ENCODE assay signal across 12 cellular contexts in the genomic region with DNA sequence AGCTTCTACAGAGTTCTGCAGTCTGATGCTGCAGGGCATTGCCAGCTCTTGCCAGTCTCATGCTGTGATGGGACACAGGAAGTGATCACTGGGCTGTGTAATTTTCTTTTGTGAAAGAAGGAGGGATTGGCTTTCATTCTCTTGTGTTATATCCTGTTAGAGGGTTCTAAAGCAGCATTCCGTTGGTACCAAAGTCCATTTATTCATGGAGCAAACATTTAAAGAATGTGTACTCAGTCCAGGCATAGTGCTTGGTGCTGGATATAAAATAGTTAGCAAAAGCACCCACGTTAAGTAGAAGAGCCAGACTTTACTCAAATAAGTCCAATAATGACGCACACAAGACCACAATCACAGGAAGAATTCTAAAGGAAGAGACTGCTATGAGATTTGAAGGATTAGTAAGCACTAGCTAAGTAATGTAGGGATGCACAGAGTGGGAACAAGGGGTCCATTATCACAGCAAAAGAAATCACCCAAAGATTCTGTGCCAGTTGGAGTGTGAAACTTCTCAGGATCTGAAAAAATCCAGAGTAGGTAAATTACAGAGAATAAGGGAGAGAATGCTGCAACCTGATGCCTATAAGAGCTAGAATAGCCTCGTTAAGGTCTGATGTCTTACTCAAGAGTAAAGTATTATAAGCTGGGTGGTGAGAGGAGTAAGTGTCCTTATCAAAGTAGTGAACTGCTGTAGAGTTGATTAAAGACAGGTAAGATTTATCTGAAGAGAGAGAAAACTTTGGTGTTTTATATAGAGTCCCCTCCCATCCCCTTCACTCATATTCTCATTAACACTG.
A peak's percentile ranks its signal among the peaks of the same experiment; 100 is the strongest.
DNase-seq lines count a peak whose midpoint lies in the region; ATAC-seq and TF ChIP-seq lines count a peak whose summit lies in the region.
"Had no signal": no experiment of that assay in that cellular context is flagged by ENCODE, and none has a peak within 500 bp of the region (broad histone marks: within the 10 kb centered on the region; RNA-seq: fewer than 3 reads in every experiment).

No MANE protein-coding gene starts in this region.

- no peak overlapping the region for H2AFZ ChIP-seq in osteoblast (ENCODE audit: low read length)

- H3K27ac ChIP-seq in epithelial cell of prostate, result peak overlapping the region; percentile 96
- H3K27ac ChIP-seq in osteoblast (ENCODE audit: low read depth, low read length), result peak overlapping the region; percentile 97
- H3K27ac ChIP-seq: ovary had no signal

- peak overlapping the region; percentile 12 for H3K4me2 ChIP-seq in osteoblast (ENCODE audit: insufficient read depth, low read length)

- H3K9me3 ChIP-seq in osteoblast (ENCODE audit: low read depth, low read length), result no peaks in the 10 kb centered on the region
- H3K9me3 ChIP-seq: ovary had no signal

- no peaks in the 10 kb centered on the region for H3K36me3 ChIP-seq in osteoblast (ENCODE audit: insufficient read depth, low read length)
- H3K36me3 ChIP-seq: ovary had no signal

- no peak overlapping the region for H3K4me3 ChIP-seq in osteoblast (ENCODE audit: insufficient read depth, low read length)
- H3K4me3 ChIP-seq: ovary had no signal

- H3K27me3 ChIP-seq in osteoblast (ENCODE audit: insufficient read depth, low read length), result no peaks in the 10 kb centered on the region
- H3K27me3 ChIP-seq: ovary had no signal

- H3K79me2 ChIP-seq in osteoblast (ENCODE audit: insufficient read depth, low read length), result no peaks in the 10 kb centered on the region

- H4K20me1 ChIP-seq in osteoblast (ENCODE audit: insufficient read depth, low read length), result no peaks in the 10 kb centered on the region

- ATAC-seq in HG02973 (IDR thresholded peaks at IDR 0.05; ENCODE audit: unreplicated experiment), result no peak

- H3K4me1 ChIP-seq in osteoblast (ENCODE audit: insufficient read depth, low read length), result peaks cover 50% of the 10 kb centered on the region

- no peak for TF ChIP-seq CTCF in osteoblast (IDR thresholded peaks at IDR 0.05; ENCODE audit: extremely low read depth, low read depth, low read length)

- DNase-seq in EL (peak; percentile 98), NCI-H82 treated with DMSO at 0.1 percent for 48 hours (lab: John Stamatoyannopoulos, UW; ENCODE audit: unreplicated experiment) (peak; percentile 0), epithelial cell of prostate (ENCODE audit: low read depth, low spot score) (peak; percentile 78), osteoblast (ENCODE audit: insufficient read length, low spot score, missing footprints) (peak; percentile 65), KBM-7 (no peak), UCSD-AML1 (lab: John Stamatoyannopoulos, UW; ENCODE audit: unreplicated experiment) (no peak)
- no peak for DNase-seq in stimulated activated CD4-positive, alpha-beta T cell treated with anti-CD3 and anti-CD28 coated beads, Interleukin-12 subunit alpha, Interleukin-12 subunit beta, amount 100 ng/mL, for 4 hours
- DNase-seq: activated naive CD4-positive, alpha-beta T cell treated with anti-CD3 and anti-CD28 coated beads for 36 hours; NCI-H2029 treated with DMSO at 0.1 percent for 48 hours; ovary; stimulated activated CD8-positive, alpha-beta memory T cell treated with anti-CD3 and anti-CD28 coated beads, Interleukin-4, amount 100 ng/mL, for 48 hours had no signal

- in situ Hi-C loops in KBM-7 (cut with MboI; ENCODE audit: low pct_unique_long_range_greater_than_20kb, low sequenced_read_pairs), result no loop called here

Comparison
In these comparisons a context has a peak if more than half of its experiments do, and no peak if none do; other contexts are left out.
1. DNase-seq: peak in EL (single experiment), NCI-H82 treated with DMSO at 0.1 percent for 48 hours (single experiment), epithelial cell of prostate (single experiment) and osteoblast (single experiment); none in stimulated activated CD4-positive, alpha-beta T cell treated with anti-CD3 and anti-CD28 coated beads, Interleukin-12 subunit alpha, Interleukin-12 subunit beta, amount 100 ng/mL, for 4 hours (single experiment), KBM-7 (single experiment) and UCSD-AML1 (single experiment).